Comparison of ENCODE assay signal across 10 cellular contexts in genomic region chr3:15638193-15638890, GRCh38. TPM values are rescaled to one million over a fixed set of nuclear protein-coding genes. Genes with fewer than 3 reads are reported as not detected.
A peak's percentile ranks its signal among the peaks of the same experiment; 100 is the strongest.
DNase-seq lines count a peak whose midpoint lies in the region; ATAC-seq and FAIRE-seq lines count a peak whose summit lies in the region.
"Had no signal": no experiment of that assay in that cellular context is flagged by ENCODE, and none has a peak within 500 bp of the region (broad histone marks: within the 10 kb centered on the region; RNA-seq: fewer than 3 reads in every experiment).

No MANE protein-coding gene starts in this region.

- no peaks in the 10 kb centered on the region for H3K9me3 Mint-ChIP-seq in stimulated activated memory B cell treated with anti-CD40 and anti-IgM and Interleukin-4, amounts not matched to agents 10 μg/mL and 1 μg/mL and 100 μg/mL, for 72 hours

- H3K4me3 Mint-ChIP-seq in T-helper 17 cell, result no peak overlapping the region
- no peak overlapping the region for H3K4me3 Mint-ChIP-seq in stimulated activated memory B cell treated with anti-CD40 and anti-IgM and Interleukin-4, amounts not matched to agents 10 μg/mL and 1 μg/mL and 100 μg/mL, for 72 hours

- no peaks in the 10 kb centered on the region for H3K9me3 ChIP-seq in T-helper 17 cell (ENCODE audit: control insufficient read depth, low read length, poor library complexity, severe bottlenecking)
- H3K9me3 ChIP-seq: suprapubic skin had no signal

- FAIRE-seq in RCC 7860 (lab: Jason Lieb, UNC), result no peak

- H3K27ac Mint-ChIP-seq in T-helper 17 cell, result peak overlapping the region; percentile 85
- H3K27ac Mint-ChIP-seq in stimulated activated memory B cell treated with anti-CD40 and anti-IgM and Interleukin-4, amounts not matched to agents 10 μg/mL and 1 μg/mL and 100 μg/mL, for 72 hours, result peak overlapping the region; percentile 92

- no peak for ATAC-seq in T-helper 17 cell
- ATAC-seq in stimulated activated memory B cell treated with anti-CD40 and anti-IgM and Interleukin-4, amounts not matched to agents 10 μg/mL and 1 μg/mL and 100 μg/mL, for 72 hours, result no peak

- DNase-seq in HCEC 1CT, result peak; percentile 22
- DNase-seq in T-helper 17 cell, result no peak
- DNase-seq in fibroblast of peridontal ligament (ENCODE audit: extremely low read depth), result peak; percentile 42
- no peak for DNase-seq in hippocampal formation (lab: John Stamatoyannopoulos, UW)
- DNase-seq in activated effector memory CD4-positive, alpha-beta T cell treated with Interleukin-2 at 50 U/mL for 16 hours, result no peak
- no peak for DNase-seq in RCC 7860 (ENCODE audit: low spot score)
- DNase-seq: aorta, T1000 had no signal

- peaks cover 4% of the 10 kb centered on the region for H3K36me3 Mint-ChIP-seq in T-helper 17 cell (ENCODE audit: low read depth)
- H3K36me3 Mint-ChIP-seq in stimulated activated memory B cell treated with anti-CD40 and anti-IgM and Interleukin-4, amounts not matched to agents 10 μg/mL and 1 μg/mL and 100 μg/mL, for 72 hours, result peaks cover 12% of the 10 kb centered on the region

- no peaks in the 10 kb centered on the region for H3K27me3 Mint-ChIP-seq in T-helper 17 cell
- no peaks in the 10 kb centered on the region for H3K27me3 Mint-ChIP-seq in stimulated activated memory B cell treated with anti-CD40 and anti-IgM and Interleukin-4, amounts not matched to agents 10 μg/mL and 1 μg/mL and 100 μg/mL, for 72 hours

- peaks cover 13% of the 10 kb centered on the region for H3K4me1 Mint-ChIP-seq in T-helper 17 cell
- peaks cover 38% of the 10 kb centered on the region for H3K4me1 Mint-ChIP-seq in stimulated activated memory B cell treated with anti-CD40 and anti-IgM and Interleukin-4, amounts not matched to agents 10 μg/mL and 1 μg/mL and 100 μg/mL, for 72 hours

RNA-seq across cellular contexts. Expression of gene BTD, which starts 36.8 kb away (rescaled TPM):
- 10 to 100 TPM; 17.3 to 21.2 TPM for total RNA-seq in T-helper 17 cell

RNA-seq across cellular contexts. Expression of gene HACL1, which starts 37.0 kb away (rescaled TPM):
- total RNA-seq in T-helper 17 cell, result 10 to 100 TPM; 34.4 to 41.0 TPM

Comparison
In these comparisons a context has a peak if more than half of its experiments do, and no peak if none do; other contexts are left out.
1. DNase-seq: peak in HCEC 1CT (single experiment) and fibroblast of peridontal ligament (single experiment); none in T-helper 17 cell (0 of 3), hippocampal formation (0 of 2), activated effector memory CD4-positive, alpha-beta T cell treated with Interleukin-2 at 50 U/mL for 16 hours (single experiment) and RCC 7860 (single experiment).